17 cellular contexts compared by ENCODE assay signal in genomic region chr17:74870512-74870911, GRCh38. TPM values are rescaled to one million over a fixed set of nuclear protein-coding genes. Genes with fewer than 3 reads are reported as not detected.
DNase-seq lines count a peak whose midpoint lies in the region; ATAC-seq and TF ChIP-seq lines count a peak whose summit lies in the region.
"Had no signal": no experiment of that assay in that cellular context is flagged by ENCODE, and none has a peak within 500 bp of the region (broad histone marks: within the 10 kb centered on the region; RNA-seq: fewer than 3 reads in every experiment).

No MANE protein-coding gene starts in this region.

- H3K4me1 ChIP-seq in heart right ventricle: peaks cover 7 to 23% (median 20%) of the 10 kb centered on the region in 9 donors
- peaks cover 36% of the 10 kb centered on the region for H3K4me1 ChIP-seq in body of pancreas

- intact Hi-C loops in Right ventricle myocardium inferior (cut with DNase I): loop anchor here (5.0 kb wide), 1 partner anchor 93 kb away; the partner anchor contains the start of gene NAT9
- intact Hi-C loops in heart right ventricle (cut with DNase I): no loop called here
- intact Hi-C loops in body of pancreas (cut with DNase I): no loop called here

- H3K4me3 ChIP-seq in heart right ventricle (no peak overlapping the region), body of pancreas (no peak overlapping the region)
- H3K4me3 ChIP-seq: PC-9, tibial artery had no signal

- DNase-seq in Right ventricle myocardium inferior (ENCODE audit: missing footprints) (peak; percentile 64), heart right ventricle (no peak), amniotic epithelial cell (ENCODE audit: low read depth) (peak; percentile 92), kidney tubule cell (ENCODE audit: low spot score) (peak; percentile 43), DMS153 treated with DMSO at 0.1 percent for 48 hours (lab: John Stamatoyannopoulos, UW; ENCODE audit: unreplicated experiment) (no peak), NCI-H1417 treated with DMSO at 0.1 percent for 48 hours (lab: John Stamatoyannopoulos, UW) (no peak), OCI-M1 (lab: John Stamatoyannopoulos, UW) (no peak), body of pancreas (no peak)
- DNase-seq: activated CD4-positive, alpha-beta T cell treated with anti-CD3 and anti-CD28 coated beads, Interleukin-2, amount 50 U/mL, for 1 hour; activated effector memory CD4-positive, alpha-beta T cell treated with Interleukin-2 at 50 U/mL for 16 hours; DMS 273 treated with DMSO at 0.1 percent for 48 hours; mammary epithelial cell; NCI-H1105; nucleus accumbens; PC-9; tibial artery had no signal

- no peak for TF ChIP-seq POLR2A in body of pancreas (IDR thresholded peaks at IDR 0.05)

- TF ChIP-seq CTCF in heart right ventricle (IDR thresholded peaks at IDR 0.05) (no peak), body of pancreas (IDR thresholded peaks at IDR 0.05) (no peak)

- no peak overlapping the region for H3K27ac ChIP-seq in heart right ventricle
- H3K27ac ChIP-seq in body of pancreas: no peak overlapping the region
- H3K27ac ChIP-seq: PC-9, tibial artery had no signal

- H3K36me3 ChIP-seq in heart right ventricle (no peaks in the 10 kb centered on the region), body of pancreas (replicated peaks in 1 of 2; ENCODE audit: insufficient read depth in 1 of 2, low read depth in 2 of 2) (no peaks in the 10 kb centered on the region)
- H3K36me3 ChIP-seq: tibial artery had no signal

- H3K27me3 ChIP-seq in heart right ventricle (no peaks in the 10 kb centered on the region), body of pancreas (no peaks in the 10 kb centered on the region)
- H3K27me3 ChIP-seq: tibial artery had no signal

- H3K9me3 ChIP-seq in heart right ventricle: no peaks in the 10 kb centered on the region
- no peaks in the 10 kb centered on the region for H3K9me3 ChIP-seq in body of pancreas
- H3K9me3 ChIP-seq: tibial artery had no signal

- ATAC-seq in Right ventricle myocardium inferior: no peak
- no peak for ATAC-seq in heart right ventricle
- ATAC-seq in body of pancreas: no peak

- WGBS in heart right ventricle, 2 donors: 77 to 90% methylated on average over 3 of the region's 3 CpGs
- 75 to 85% methylated on average over 2 to 3 of the region's 3 CpGs for WGBS in body of pancreas, 2 donors

RNA-seq across cellular contexts. Expression of gene FDXR, which starts 2.3 kb away (rescaled TPM):
- total RNA-seq in Right ventricle myocardium inferior: 4.3 TPM
- total RNA-seq in heart right ventricle: 1 to 10 TPM; 2.4 to 6.3 (median 3.9) TPM
- polyA plus RNA-seq in heart right ventricle: 1 to 10 TPM; 3.3 to 5.3 TPM
- 10 to 100 TPM; 14.3 to 25.7 TPM for total RNA-seq in body of pancreas

RNA-seq across cellular contexts. Expression of gene GRIN2C, which starts 10.8 kb away (rescaled TPM):
- total RNA-seq in Right ventricle myocardium inferior (1.2 TPM), heart right ventricle (under 1 TPM; 0.13 to 0.66 (median 0.27) TPM), body of pancreas (not detected)
- polyA plus RNA-seq in heart right ventricle: under 1 TPM; 0.44 to 0.61 TPM
- polyA plus RNA-seq: mammary epithelial cell had no signal

RNA-seq across cellular contexts. Expression of gene FADS6, which starts 22.9 kb away (rescaled TPM):
- total RNA-seq in Right ventricle myocardium inferior: 0.19 TPM
- not detected for total RNA-seq in heart right ventricle
- not detected for polyA plus RNA-seq in heart right ventricle
- total RNA-seq in body of pancreas: not detected
- total RNA-seq: endothelial cell of umbilical vein, mammary epithelial cell, PC-9 had no signal
- polyA plus RNA-seq: endothelial cell of umbilical vein, mammary epithelial cell had no signal

RNA-seq across cellular contexts. Expression of gene USH1G, which starts 52.5 kb away (rescaled TPM):
- total RNA-seq in Right ventricle myocardium inferior (not detected), heart right ventricle (not detected), body of pancreas (under 1 TPM in 1 of 2 donors, not detected in 1; under 0.01 TPM)
- polyA plus RNA-seq in heart right ventricle: not detected
- total RNA-seq: endothelial cell of umbilical vein had no signal
- polyA plus RNA-seq: endothelial cell of umbilical vein had no signal

RNA-seq across cellular contexts. Expression of gene OTOP2, which starts 53.6 kb away (rescaled TPM):
- total RNA-seq in Right ventricle myocardium inferior (not detected), heart right ventricle (not detected), body of pancreas (not detected)
- not detected for polyA plus RNA-seq in heart right ventricle
- total RNA-seq: endothelial cell of umbilical vein, PC-9 had no signal
- polyA plus RNA-seq: endothelial cell of umbilical vein, mammary epithelial cell had no signal

Comparison
In these comparisons a context has a peak if more than half of its experiments do, and no peak if none do; other contexts are left out.
1. DNase-seq: peak in Right ventricle myocardium inferior (single experiment), amniotic epithelial cell (single experiment) and kidney tubule cell (single experiment); none in heart right ventricle (0 of 2), DMS153 treated with DMSO at 0.1 percent for 48 hours (single experiment), NCI-H1417 treated with DMSO at 0.1 percent for 48 hours (single experiment), OCI-M1 (single experiment) and body of pancreas (0 of 4).